Comparison of ENCODE assay signal across 16 cellular contexts in the genomic region with DNA sequence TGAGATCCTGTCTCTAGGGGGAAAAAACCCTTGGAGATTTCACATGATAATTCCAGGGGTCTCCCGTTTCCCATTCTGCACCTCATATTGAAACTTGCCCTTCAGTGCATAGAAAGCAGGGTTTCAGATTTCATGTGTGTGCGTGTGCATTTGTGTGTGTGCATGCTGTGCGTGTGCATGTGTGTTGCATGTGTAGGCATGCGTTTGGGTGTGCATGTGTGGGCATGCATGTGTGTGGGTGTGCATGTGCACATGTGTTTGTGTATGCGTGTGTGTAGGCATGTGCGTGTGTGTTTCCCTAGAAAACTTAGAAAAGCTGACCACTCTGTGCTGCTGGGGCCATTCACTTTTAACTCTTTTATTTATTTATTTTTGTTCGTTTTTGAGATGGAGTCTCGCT.
"Had no signal": no experiment of that assay in that cellular context is flagged by ENCODE, and none has a peak within 500 bp of the region (broad histone marks: within the 10 kb centered on the region; RNA-seq: fewer than 3 reads in every experiment).

No MANE protein-coding gene starts in this region.

- H3K9me3 Mint-ChIP-seq: natural killer cell had no signal

- H3K4me3 ChIP-seq: right atrium auricular region, stomach, thoracic aorta had no signal

- ATAC-seq: activated CD8-positive, alpha-beta T cell treated with anti-CD3 and anti-CD28 coated beads for 36 hours; activated naive CD4-positive, alpha-beta T cell treated with anti-CD3 and anti-CD28 coated beads, Interleukin-2, amount 50 U/mL, for 72 hours; natural killer cell had no signal

- H3K27me3 Mint-ChIP-seq: activated CD8-positive, alpha-beta T cell treated with anti-CD3 and anti-CD28 coated beads for 36 hours had no signal

- H3K36me3 ChIP-seq: right atrium auricular region, thoracic aorta, WERI-Rb-1 had no signal

- H3K36me3 Mint-ChIP-seq: natural killer cell had no signal

- FAIRE-seq: colon, small intestine had no signal

- H3K4me3 Mint-ChIP-seq: activated CD8-positive, alpha-beta T cell treated with anti-CD3 and anti-CD28 coated beads for 36 hours; T-helper 1 cell treated with Interleukin-12 subunit alpha and Interleukin-12 subunit beta and Interleukin-4 antibody, amounts not matched to agents 30 μg/mL and 1 μg/mL, for 36 hours had no signal

- H3K27ac ChIP-seq: right atrium auricular region, stomach, thoracic aorta, WERI-Rb-1 had no signal

- H3K4me1 ChIP-seq: right atrium auricular region, stomach had no signal

- H3K27me3 ChIP-seq: right atrium auricular region had no signal

- DNase-seq: effector CD4-positive, alpha-beta T cell; foreskin fibroblast; hypothalamus; mesendoderm; natural killer cell; small intestine; stimulated activated CD4-positive, alpha-beta T cell treated with anti-CD3 and anti-CD28 coated beads, Interleukin-4, amount 100 ng/mL, for 4 hours; stimulated activated CD8-positive, alpha-beta memory T cell treated with anti-CD3 and anti-CD28 coated beads, Interleukin-4, amount 100 ng/mL, for 48 hours; stomach; WERI-Rb-1 had no signal
